Comparison of ENCODE assay signal across 8 cellular contexts in the genomic region with DNA sequence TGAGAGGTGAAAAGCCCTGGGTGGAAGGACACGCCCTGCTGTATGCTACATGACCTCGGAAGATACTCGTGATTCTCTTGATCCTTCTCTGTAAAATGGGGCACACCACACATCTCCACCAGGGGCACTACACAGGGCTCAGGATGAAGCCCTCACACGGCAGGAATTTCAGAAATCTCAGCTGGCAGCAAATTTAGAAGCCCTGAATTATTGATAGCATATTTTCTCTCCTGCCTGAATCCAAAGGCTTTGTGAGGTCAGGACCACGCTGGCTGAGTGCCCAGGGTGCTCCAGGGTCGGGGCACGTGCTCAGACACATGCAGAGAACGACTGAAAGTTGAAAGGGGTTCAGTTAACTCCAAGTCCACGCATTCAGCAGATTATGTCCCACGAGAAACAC. TPM values are rescaled to one million over a fixed set of nuclear protein-coding genes. Genes with fewer than 3 reads are reported as not detected.
DNase-seq lines count a peak whose midpoint lies in the region; ATAC-seq and TF ChIP-seq lines count a peak whose summit lies in the region.

No MANE protein-coding gene starts in this region.

- CTCF ChIA-PET in WTC11 (lab: Charles Lee), result interaction anchor here (0.6 to 1.9 kb wide), 12 partner anchors 9 to 444 kb away, joined by 3 to 8 read pairs (median 4); no protein-coding TSS in a partner anchor

- TF ChIP-seq CTCF in WTC11 (IDR thresholded peaks at IDR 0.05) (0 out of 2 replicates have a peak, but pooled peaks have one; percentile 41), stomach (IDR thresholded peaks at IDR 0.05) (peak in 5 of 7 experiments; percentile 10 to 64 (median 48))

- peaks cover 9 to 59% (median 31%) of the 10 kb centered on the region in 4 donors for H3K4me1 ChIP-seq in stomach

- POLR2A ChIA-PET in WTC11 (lab: Charles Lee), result no interaction called here

- WGBS in stomach, 5 donors, result 24 to 34% (median 31%) methylated on average over 9 to 10 of the region's 10 CpGs

- intact Hi-C loops in stomach (cut with DNase I; ENCODE audit: low total_unique reads), result no loop called here

- peaks cover 20% of the 10 kb centered on the region for H3K4me1 Mint-ChIP-seq in WTC11

- no peaks in the 10 kb centered on the region for H3K36me3 Mint-ChIP-seq in WTC11

- no peak overlapping the region for H3K4me3 Mint-ChIP-seq in WTC11

- H3K9me3 ChIP-seq in stomach, result no peaks in the 10 kb centered on the region

- ATAC-seq in GM21529 (IDR thresholded peaks at IDR 0.05; ENCODE audit: unreplicated experiment) (peak; percentile 50), WTC11 (peak; percentile 85), GM19328 (IDR thresholded peaks at IDR 0.05; ENCODE audit: unreplicated experiment) (no peak)

- no peak overlapping the region for H3K4me3 ChIP-seq in stomach

- no peaks in the 10 kb centered on the region for H3K27me3 Mint-ChIP-seq in WTC11 (ENCODE audit: low read depth)

- no peak for TF ChIP-seq EP300 in stomach (IDR thresholded peaks at IDR 0.05)

- TF ChIP-seq POLR2A in stomach (IDR thresholded peaks at IDR 0.05), result no peak

- H3K36me3 ChIP-seq in stomach, result no peaks in the 10 kb centered on the region

- no peaks in the 10 kb centered on the region for H3K9me3 Mint-ChIP-seq in WTC11

- no peaks in the 10 kb centered on the region for H3K27me3 ChIP-seq in stomach

- peak; percentile 20 for DNase-seq in COLO668 (lab: John Stamatoyannopoulos, UW; ENCODE audit: unreplicated experiment)
- peak; percentile 67 for DNase-seq in NAMALWA (ENCODE audit: low spot score)
- DNase-seq in WTC11 (ENCODE audit: low spot score), result peak; percentile 53
- DNase-seq in dermis microvascular lymphatic vessel endothelial cell (ENCODE audit: low read depth in 2 of 2), result peak; percentile 30 to 51
- peak; percentile 73 to 79 for DNase-seq in lung microvascular endothelial cell (ENCODE audit: low read depth in 2 of 2)
- DNase-seq in stomach, result peak; percentile 56

- H3K27ac Mint-ChIP-seq in WTC11, result no peak overlapping the region

- H3K27ac ChIP-seq in stomach, result peak overlapping the region in 4 of 5 donors; percentile 45 to 82 (median 66)

TF ChIP-seq in WTC11, 78 proteins besides CTCF, POLR2A, EP300 and RAD21 (continues in another document):
- TF ChIP-seq SP1 (CRISPR knock-in tag; conservative IDR thresholded peaks at IDR 0.05) (no peak), KAT7 (CRISPR knock-in tag; IDR thresholded peaks at IDR 0.05; ENCODE audit: borderline replicate concordance) (no peak), FOXP1 (CRISPR knock-in tag; IDR thresholded peaks at IDR 0.05; ENCODE audit: borderline replicate concordance) (no peak), MAX (CRISPR knock-in tag; IDR thresholded peaks at IDR 0.05) (no peak), EMX1 (CRISPR knock-in tag; IDR thresholded peaks at IDR 0.05) (no peak), MYBL2 (CRISPR knock-in tag; IDR thresholded peaks at IDR 0.05) (no peak), ERG (CRISPR knock-in tag; IDR thresholded peaks at IDR 0.05) (no peak), ZNF219 (CRISPR knock-in tag; IDR thresholded peaks at IDR 0.05; ENCODE audit: borderline replicate concordance) (no peak), CREB1 (CRISPR knock-in tag; IDR thresholded peaks at IDR 0.05) (no peak), ARID4B (CRISPR knock-in tag; IDR thresholded peaks at IDR 0.05; ENCODE audit: borderline replicate concordance) (no peak)
- TF ChIP-seq, protein P1, sequence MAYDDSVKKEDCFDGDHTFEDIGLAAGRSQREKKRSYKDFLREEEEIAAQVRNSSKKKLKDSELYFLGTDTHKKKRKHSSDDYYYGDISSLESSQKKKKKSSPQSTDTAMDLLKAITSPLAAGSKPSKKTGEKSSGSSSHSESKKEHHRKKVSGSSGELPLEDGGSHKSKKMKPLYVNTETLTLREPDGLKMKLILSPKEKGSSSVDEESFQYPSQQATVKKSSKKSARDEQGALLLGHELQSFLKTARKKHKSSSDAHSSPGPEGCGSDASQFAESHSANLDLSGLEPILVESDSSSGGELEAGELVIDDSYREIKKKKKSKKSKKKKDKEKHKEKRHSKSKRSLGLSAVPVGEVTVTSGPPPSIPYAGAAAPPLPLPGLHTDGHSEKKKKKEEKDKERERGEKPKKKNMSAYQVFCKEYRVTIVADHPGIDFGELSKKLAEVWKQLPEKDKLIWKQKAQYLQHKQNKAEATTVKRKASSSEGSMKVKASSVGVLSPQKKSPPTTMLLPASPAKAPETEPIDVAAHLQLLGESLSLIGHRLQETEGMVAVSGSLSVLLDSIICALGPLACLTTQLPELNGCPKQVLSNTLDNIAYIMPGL (CRISPR knock-in tag; IDR thresholded peaks at IDR 0.05), result no peak
- TF ChIP-seq, protein P2, sequence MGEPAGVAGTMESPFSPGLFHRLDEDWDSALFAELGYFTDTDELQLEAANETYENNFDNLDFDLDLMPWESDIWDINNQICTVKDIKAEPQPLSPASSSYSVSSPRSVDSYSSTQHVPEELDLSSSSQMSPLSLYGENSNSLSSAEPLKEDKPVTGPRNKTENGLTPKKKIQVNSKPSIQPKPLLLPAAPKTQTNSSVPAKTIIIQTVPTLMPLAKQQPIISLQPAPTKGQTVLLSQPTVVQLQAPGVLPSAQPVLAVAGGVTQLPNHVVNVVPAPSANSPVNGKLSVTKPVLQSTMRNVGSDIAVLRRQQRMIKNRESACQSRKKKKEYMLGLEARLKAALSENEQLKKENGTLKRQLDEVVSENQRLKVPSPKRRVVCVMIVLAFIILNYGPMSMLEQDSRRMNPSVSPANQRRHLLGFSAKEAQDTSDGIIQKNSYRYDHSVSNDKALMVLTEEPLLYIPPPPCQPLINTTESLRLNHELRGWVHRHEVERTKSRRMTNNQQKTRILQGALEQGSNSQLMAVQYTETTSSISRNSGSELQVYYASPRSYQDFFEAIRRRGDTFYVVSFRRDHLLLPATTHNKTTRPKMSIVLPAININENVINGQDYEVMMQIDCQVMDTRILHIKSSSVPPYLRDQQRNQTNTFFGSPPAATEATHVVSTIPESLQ (CRISPR knock-in tag; IDR thresholded peaks at IDR 0.05), result no peak

RNA-seq across cellular contexts. Expression of gene GALR1, which starts 42.1 kb away (rescaled TPM):
- 0.07 to 0.11 TPM (median 0.07 TPM) in 3 replicates for total RNA-seq in WTC11 (2021)
- total RNA-seq in dermis microvascular lymphatic vessel endothelial cell, result not detected in 2 replicates
- total RNA-seq in lung microvascular endothelial cell, result not detected in 2 replicates
- total RNA-seq in stomach, result 1 to 10 TPM in 1 of 5 donors, under 1 TPM in 2, not detected in 2; under 0.01 to 1.8 (median 0.55) TPM
- under 1 TPM in 1 of 3 donors, not detected in 2; 0.05 TPM for polyA plus RNA-seq in stomach

Comparison
In these comparisons a context has a peak if more than half of its experiments do, and no peak if none do; other contexts are left out.
1. DNase-seq: peak in every context shown above with its lines; median percentile 76 in lung microvascular endothelial cell; 67 in NAMALWA; 56 in stomach; 53 in WTC11; 40 in dermis microvascular lymphatic vessel endothelial cell; 20 in COLO668.